Comparison of ENCODE assay signal across 20 cellular contexts in the genomic region with DNA sequence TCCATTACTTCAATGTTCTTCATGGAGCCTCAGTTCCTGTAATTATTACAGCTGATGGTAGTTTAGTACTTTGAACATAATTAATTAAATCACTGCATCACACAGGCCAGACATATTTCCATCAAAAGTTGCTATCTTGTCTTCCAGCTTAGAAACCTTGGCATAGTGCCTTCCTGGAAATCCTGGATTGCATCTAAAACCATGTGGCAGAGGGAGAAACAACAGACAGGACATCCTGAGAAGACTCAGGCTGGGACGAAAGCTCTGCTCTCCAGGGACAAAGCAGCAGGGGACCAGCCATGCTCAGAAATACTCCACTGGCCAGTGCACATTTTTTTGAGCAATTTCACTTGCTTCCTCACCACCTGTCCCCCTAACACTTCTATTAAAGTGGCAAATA. TPM values are rescaled to one million over a fixed set of nuclear protein-coding genes. Genes with fewer than 3 reads are reported as not detected.
"Had no signal": no experiment of that assay in that cellular context is flagged by ENCODE, and none has a peak within 500 bp of the region (broad histone marks: within the 10 kb centered on the region; RNA-seq: fewer than 3 reads in every experiment).

No MANE protein-coding gene starts in this region.

- H3K36me3 ChIP-seq: left ventricle myocardium inferior, ovary, right atrium auricular region, right lobe of liver, uterus had no signal

- ATAC-seq: naive thymus-derived CD4-positive, alpha-beta T cell; natural killer cell treated with Interleukin-12 subunit alpha and Interleukin-12 subunit beta and Interleukin-15 and Interleukin-18, amount 100 ng/mL, for 72 hours; right lobe of liver; stimulated activated memory B cell treated with anti-CD40 and anti-IgM and Interleukin-4, amounts not matched to agents 10 μg/mL and 1 μg/mL and 100 μg/mL, for 72 hours; stimulated activated naive CD8-positive, alpha-beta T cell treated with anti-CD3 and anti-CD28 coated beads, Interleukin-15, amount 100 ng/mL, for 72 hours had no signal

- H3K9me3 ChIP-seq: ovary, right atrium auricular region, right lobe of liver, uterus had no signal

- H3K4me1 ChIP-seq: left ventricle myocardium inferior, right atrium auricular region, right lobe of liver, tibial nerve, uterus had no signal

- H3K27ac ChIP-seq: left ventricle myocardium inferior, ovary, right atrium auricular region, right lobe of liver, tibial nerve, uterus had no signal

- H3K4me3 ChIP-seq: left ventricle myocardium inferior, lung, ovary, right atrium auricular region, right lobe of liver, smooth muscle cell, tibial nerve, uterus had no signal

- H3K27me3 ChIP-seq: ovary, right atrium auricular region, right lobe of liver, tibial nerve, uterus had no signal

- DNase-seq: islet precursor cell; left ventricle myocardium inferior; mesendoderm; naive thymus-derived CD4-positive, alpha-beta T cell; ovary; right lobe of liver; stimulated activated CD4-positive, alpha-beta T cell treated with anti-CD3 and anti-CD28 coated beads, Interleukin-1b, Interleukin-23, amount 100 ng/mL, for 48 hours; stimulated activated CD4-positive, alpha-beta T cell treated with anti-CD3 and anti-CD28 coated beads, Interleukin-2, amount 100 ng/mL, for 48 hours; stimulated activated CD4-positive, alpha-beta T cell treated with anti-CD3 and anti-CD28 coated beads, Interleukin-4, amount 100 ng/mL, for 4 hours; stimulated activated CD8-positive, alpha-beta memory T cell treated with anti-CD3 and anti-CD28 coated beads, Interleukin-4, amount 100 ng/mL, for 48 hours; stimulated activated naive CD4-positive, alpha-beta T cell treated with Interleukin-2 at 50 U/mL for 16 hours; stimulated activated naive CD8-positive, alpha-beta T cell treated with anti-CD3 and anti-CD28 coated beads, Interleukin-15, amount 100 ng/mL, for 72 hours; substantia nigra; uterus had no signal

- H3K4me2 ChIP-seq: smooth muscle cell had no signal

RNA-seq across cellular contexts. Expression of a gene that starts 55.3 kb away (rescaled TPM):
- total RNA-seq: naive thymus-derived CD4-positive, alpha-beta T cell; natural killer cell treated with Interleukin-12 subunit alpha and Interleukin-12 subunit beta and Interleukin-15 and Interleukin-18, amount 100 ng/mL, for 72 hours had no signal
